ENCODE assay signal across 29 cellular contexts in the genomic region with DNA sequence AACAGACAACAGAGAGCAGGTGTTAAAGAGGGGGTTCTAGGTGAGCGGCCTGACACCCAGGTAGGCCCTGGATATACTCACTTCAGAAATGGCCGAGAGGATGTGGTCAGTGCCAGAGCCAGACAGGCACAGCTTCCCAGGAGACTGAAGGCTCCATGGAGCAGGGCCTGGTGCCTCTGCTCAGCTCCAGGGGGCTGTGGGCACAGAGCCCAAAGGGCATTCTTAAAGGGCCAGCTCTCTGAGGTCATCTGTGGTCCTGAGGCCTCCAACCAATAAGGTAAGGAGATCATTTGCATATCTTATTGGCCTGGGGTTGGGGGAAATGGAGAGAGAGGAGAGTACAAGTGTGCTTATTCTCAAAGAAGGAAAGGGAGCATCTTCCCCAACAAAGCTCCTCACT. TPM values are rescaled to one million over a fixed set of nuclear protein-coding genes. Genes with fewer than 3 reads are reported as not detected.
"Had no signal": no experiment of that assay in that cellular context is flagged by ENCODE, and none has a peak within 500 bp of the region (broad histone marks: within the 10 kb centered on the region; RNA-seq: fewer than 3 reads in every experiment).

No MANE protein-coding gene starts in this region.

- ATAC-seq: activated CD4-positive, CD25-positive, alpha-beta regulatory T cell treated with anti-CD3 and anti-CD28 coated beads, Interleukin-2, amount 50 U/mL, for 24 hours; activated CD8-positive, alpha-beta memory T cell treated with anti-CD3 and anti-CD28 coated beads, Interleukin-2, amount 10 ng/mL, durations not matched to agents 7 days and 5 days; activated CD8-positive, alpha-beta T cell treated with anti-CD3 and anti-CD28 coated beads for 36 hours; activated naive CD4-positive, alpha-beta T cell treated with anti-CD3 and anti-CD28 coated beads, Interleukin-2, amount 50 U/mL, for 72 hours; effector memory CD8-positive, alpha-beta T cell; esophagus mucosa; left cardiac atrium; mucosa of descending colon; sciatic nerve; stimulated activated naive B cell treated with anti-CD40 and anti-IgM and Interleukin-4, amounts not matched to agents 10 μg/mL and 1 μg/mL and 100 μg/mL, for 72 hours had no signal

- DNase-seq: activated CD4-positive, alpha-beta T cell treated with anti-CD3 and anti-CD28 coated beads, Interleukin-2, amount 10 ng/mL, durations not matched to agents 7 days and 5 days; activated CD8-positive, alpha-beta memory T cell treated with anti-CD3 and anti-CD28 coated beads, Interleukin-2, amount 10 ng/mL, durations not matched to agents 7 days and 5 days; activated CD8-positive, alpha-beta T cell treated with anti-CD3 and anti-CD28 coated beads for 36 hours; activated T-cell treated with anti-CD3 and anti-CD28 coated beads, Interleukin-2, amount 50 U/mL, for 1 hour; central memory CD4-positive, alpha-beta T cell; dorsolateral prefrontal cortex; effector memory CD8-positive, alpha-beta T cell; foreskin melanocyte; hypothalamus; left cardiac atrium; nucleus accumbens; small intestine; stimulated activated CD4-positive, alpha-beta T cell treated with anti-CD3 and anti-CD28 coated beads, Interleukin-2, amount 100 ng/mL, for 48 hours; stimulated activated CD8-positive, alpha-beta memory T cell treated with anti-CD3 and anti-CD28 coated beads, Interleukin-4, amount 100 ng/mL, for 48 hours; stimulated activated naive B cell treated with anti-CD40 and anti-IgM and Interleukin-4, amounts not matched to agents 10 μg/mL and 1 μg/mL and 100 μg/mL, for 72 hours; SW 1271; trophoblast cell had no signal

- H3K9me3 ChIP-seq: ascending aorta, mucosa of descending colon, vagina had no signal

- H3K27me3 ChIP-seq: ascending aorta, dorsolateral prefrontal cortex, vagina had no signal

- H3K4me3 ChIP-seq: ascending aorta, dorsolateral prefrontal cortex, mucosa of descending colon, vagina had no signal

- FAIRE-seq: colon, endothelial cell of umbilical vein, islet of Langerhans, small intestine had no signal

- H3K27ac ChIP-seq: ascending aorta, dorsolateral prefrontal cortex, vagina had no signal

- H3K36me3 ChIP-seq: ascending aorta, vagina had no signal

RNA-seq across cellular contexts. Expression of a gene that starts 13.1 kb away (rescaled TPM):
- total RNA-seq: activated CD4-positive, alpha-beta T cell treated with anti-CD3 and anti-CD28 coated beads, Interleukin-2, amount 10 ng/mL, durations not matched to agents 7 days and 5 days; activated CD8-positive, alpha-beta T cell treated with anti-CD3 and anti-CD28 coated beads for 36 hours; ascending aorta; endothelial cell of umbilical vein; esophagus mucosa; left cardiac atrium; liver; sciatic nerve; T-helper 2 cell treated with Interferon-gamma antibody and Interleukin-4, amounts not matched to agents 100 ng/mL and 5 ng/mL, for 36 hours; vagina had no signal
- polyA plus RNA-seq: endothelial cell of umbilical vein had no signal

RNA-seq across cellular contexts. Expression of a gene that starts 30.3 kb away (rescaled TPM):
- total RNA-seq: ascending aorta had no signal

RNA-seq across cellular contexts. Expression of a gene that starts 32.6 kb away (rescaled TPM):
- total RNA-seq: ascending aorta, endothelial cell of umbilical vein had no signal
